Comparison of ENCODE assay signal across 1 cellular context in genomic region chr19:50479761-50480251, GRCh38.
TF ChIP-seq lines count a peak whose summit lies in the region.

No MANE protein-coding gene starts in this region.

TF ChIP-seq in IMR-90, 13 proteins besides CTCF, POLR2A, EP300 and RAD21:
- TF ChIP-seq, protein P1, sequence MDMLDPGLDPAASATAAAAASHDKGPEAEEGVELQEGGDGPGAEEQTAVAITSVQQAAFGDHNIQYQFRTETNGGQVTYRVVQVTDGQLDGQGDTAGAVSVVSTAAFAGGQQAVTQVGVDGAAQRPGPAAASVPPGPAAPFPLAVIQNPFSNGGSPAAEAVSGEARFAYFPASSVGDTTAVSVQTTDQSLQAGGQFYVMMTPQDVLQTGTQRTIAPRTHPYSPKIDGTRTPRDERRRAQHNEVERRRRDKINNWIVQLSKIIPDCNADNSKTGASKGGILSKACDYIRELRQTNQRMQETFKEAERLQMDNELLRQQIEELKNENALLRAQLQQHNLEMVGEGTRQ (IDR thresholded peaks at IDR 0.05; ENCODE audit: low read depth, low read length): no peak
- TF ChIP-seq NFE2L2 (IDR thresholded peaks at IDR 0.05; ENCODE audit: low read depth, low read length): no peak
